20 cellular contexts compared by ENCODE assay signal in the genomic region with DNA sequence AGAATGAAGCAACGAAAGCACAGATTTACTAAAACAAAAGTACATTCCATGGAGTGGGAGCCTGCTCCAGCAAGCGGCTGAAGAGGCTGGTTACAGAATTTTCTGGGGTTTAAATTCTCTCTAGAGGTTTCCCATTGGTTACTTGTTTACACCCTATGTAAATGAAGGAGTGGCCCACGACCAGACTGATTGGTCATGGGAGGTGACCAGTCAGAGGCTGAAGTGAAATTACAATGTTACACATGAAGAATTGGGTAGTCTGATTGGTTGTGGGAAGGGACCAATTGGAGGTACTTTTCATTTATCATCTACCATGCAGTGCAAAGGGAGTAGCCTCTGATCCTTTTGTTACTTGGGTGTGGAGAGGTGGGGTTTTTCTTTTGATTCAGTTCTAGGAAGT. TPM values are rescaled to one million over a fixed set of nuclear protein-coding genes. Genes with fewer than 3 reads are reported as not detected.
DNase-seq lines count a peak whose midpoint lies in the region; ATAC-seq, FAIRE-seq and TF ChIP-seq lines count a peak whose summit lies in the region.
"Had no signal": no experiment of that assay in that cellular context is flagged by ENCODE, and none has a peak within 500 bp of the region (broad histone marks: within the 10 kb centered on the region; RNA-seq: fewer than 3 reads in every experiment).

No MANE protein-coding gene starts in this region.

- peak; percentile 78 for ATAC-seq in K562
- no peak for ATAC-seq in activated CD8-positive, alpha-beta memory T cell treated with anti-CD3 and anti-CD28 coated beads, Interleukin-2, amount 10 ng/mL, durations not matched to agents 7 days and 5 days
- no peak for ATAC-seq in HG02870 (IDR thresholded peaks at IDR 0.05; ENCODE audit: unreplicated experiment)
- ATAC-seq: HCT116 had no signal

- H3K27ac ChIP-seq in K562 (ENCODE audit: extremely low read depth, low read depth, low read length): no peak overlapping the region
- H3K27ac ChIP-seq in esophagus muscularis mucosa (replicated peaks in 1 of 4): no peak overlapping the region
- no peak overlapping the region for H3K27ac ChIP-seq in testis
- H3K27ac ChIP-seq: C4-2B had no signal

- TF ChIP-seq CTCF in K562 (IDR thresholded peaks at IDR 0.05 in 2 of 3, conservative IDR thresholded peaks at IDR 0.05 in 1 of 3; ENCODE audit: insufficient read depth in 2 of 3, low read depth in 1 of 3, low read length in 3 of 3): no peak
- TF ChIP-seq CTCF in esophagus muscularis mucosa (IDR thresholded peaks at IDR 0.05): no peak
- TF ChIP-seq CTCF in testis (IDR thresholded peaks at IDR 0.05): no peak
- TF ChIP-seq CTCF in GM10248 (IDR thresholded peaks at IDR 0.05; ENCODE audit: control extremely low read depth, extremely low read depth, low read depth, missing control alignments): no peak

- peaks cover 2% of the 10 kb centered on the region for H3K36me3 Mint-ChIP-seq in activated CD8-positive, alpha-beta memory T cell treated with anti-CD3 and anti-CD28 coated beads, Interleukin-2, amount 10 ng/mL, durations not matched to agents 7 days and 5 days

- POLR2A ChIA-PET in K562 (lab: Yijun Ruan, JAX): no interaction called here
- POLR2A ChIA-PET in GM10248 (lab: Yijun Ruan, JAX): no interaction called here

- TF ChIP-seq POLR2A in K562 (conservative IDR thresholded peaks at IDR 0.05) (no peak), esophagus muscularis mucosa (IDR thresholded peaks at IDR 0.05; ENCODE audit: low read depth) (no peak), testis (IDR thresholded peaks at IDR 0.05) (no peak)

- H3K27me3 ChIP-seq in K562 (ENCODE audit: control insufficient read depth in 2 of 2, insufficient read depth in 2 of 2, low read length in 2 of 2) (peaks cover 0 to 8% of the 10 kb centered on the region in 2 experiments; a peak in 1 of 5 replicates), esophagus muscularis mucosa (no peaks in the 10 kb centered on the region), testis (no peaks in the 10 kb centered on the region)

- H2AFZ ChIP-seq in K562 (ENCODE audit: low read depth, low read length): no peak overlapping the region

- CTCF ChIA-PET in K562 (lab: Yijun Ruan, JAX; ENCODE audit: low intra/inter-chr PET ratio) (no interaction called here), GM10248 (lab: Yijun Ruan, JAX) (interaction anchor here (1.3 to 3.2 kb wide), 3 partner anchors 22 to 112 kb away, joined by 3 to 12 read pairs (median 3); no protein-coding TSS in a partner anchor)
- CTCF ChIA-PET in activated CD8-positive, alpha-beta memory T cell treated with anti-CD3 and anti-CD28 coated beads, Interleukin-2, amount 10 ng/mL, durations not matched to agents 7 days and 5 days (lab: Charles Lee): no interaction called here

- intact Hi-C loops in K562 (cut with micrococcal nuclease) (no loop called here), esophagus muscularis mucosa (cut with DNase I) (no loop called here), testis (cut with DNase I; ENCODE audit: low total_unique reads) (no loop called here)

- no peaks in the 10 kb centered on the region for H4K20me1 ChIP-seq in K562 (replicated peaks; ENCODE audit: control insufficient read depth, insufficient read depth, low read length)

- H3K4me3 Mint-ChIP-seq in activated CD8-positive, alpha-beta memory T cell treated with anti-CD3 and anti-CD28 coated beads, Interleukin-2, amount 10 ng/mL, durations not matched to agents 7 days and 5 days: no peak overlapping the region
- H3K4me3 Mint-ChIP-seq: CD4-positive, alpha-beta T cell; HFFc6 had no signal

- FAIRE-seq in K562 (lab: Jason Lieb, UNC): no peak
- FAIRE-seq: A204.1 had no signal

- 0% methylated on average over 3 of the region's 3 CpGs for WGBS in K562 (ENCODE audit: insufficient coverage, low coverage, missing lambda C conversion rate)
- WGBS in esophagus muscularis mucosa: 65% methylated on average over 3 of the region's 3 CpGs
- 50 to 67% methylated on average over 3 of the region's 3 CpGs for WGBS in testis, 2 donors

- no peak overlapping the region for H3K4me2 ChIP-seq in K562 (ENCODE audit: insufficient read depth, low read length)

- no peak overlapping the region for H3K9ac ChIP-seq in K562 (ENCODE audit: insufficient read depth in 1 of 2, low read depth in 2 of 2, low read length in 2 of 2)

- peak; percentile 9 for DNase-seq in RKO (ENCODE audit: low spot score)
- peak in 1 of 4 experiments; percentile 3 for DNase-seq in K562 (ENCODE audit: extremely low read depth in 1 of 4, low spot score in 3 of 4)
- peak; percentile 42 for DNase-seq in esophagus muscularis mucosa (ENCODE audit: extremely low spot score)
- DNase-seq in testis: peak; percentile 59
- DNase-seq in activated CD8-positive, alpha-beta memory T cell treated with anti-CD3 and anti-CD28 coated beads, Interleukin-2, amount 10 ng/mL, durations not matched to agents 7 days and 5 days: no peak
- DNase-seq in OCI-M2 (lab: John Stamatoyannopoulos, UW; ENCODE audit: unreplicated experiment): no peak
- DNase-seq in GM10248 (ENCODE audit: extremely low spot score): no peak
- DNase-seq: AML-193; Caco-2; CD4-positive, alpha-beta T cell; DMS153; DMS79; GDM1; GOT3; H7; HFFc6 had no signal

- H3K4me3 ChIP-seq in K562: no peak overlapping the region
- H3K4me3 ChIP-seq in esophagus muscularis mucosa: no peak overlapping the region
- no peak overlapping the region for H3K4me3 ChIP-seq in testis

- H3K36me3 ChIP-seq in K562 (ENCODE audit: control insufficient read depth, insufficient read depth, low read length): no peaks in the 10 kb centered on the region
- H3K36me3 ChIP-seq in esophagus muscularis mucosa: no peaks in the 10 kb centered on the region
- H3K36me3 ChIP-seq in testis (ENCODE audit: low read depth, missing control alignments): no peaks in the 10 kb centered on the region

- H3K9me1 ChIP-seq in K562 (ENCODE audit: control insufficient read depth, insufficient read depth, low read length): no peaks in the 10 kb centered on the region

- no peak for TF ChIP-seq RAD21 in K562 (CRISPR knock-in tag; conservative IDR thresholded peaks at IDR 0.05 in 1 of 2, IDR thresholded peaks at IDR 0.05 in 1 of 2)

- H3K27ac Mint-ChIP-seq in activated CD8-positive, alpha-beta memory T cell treated with anti-CD3 and anti-CD28 coated beads, Interleukin-2, amount 10 ng/mL, durations not matched to agents 7 days and 5 days: no peak overlapping the region
- H3K27ac Mint-ChIP-seq: CD4-positive, alpha-beta T cell had no signal

- peaks cover 4% of the 10 kb centered on the region for H3K4me1 Mint-ChIP-seq in activated CD8-positive, alpha-beta memory T cell treated with anti-CD3 and anti-CD28 coated beads, Interleukin-2, amount 10 ng/mL, durations not matched to agents 7 days and 5 days

- H3K9me3 ChIP-seq in K562 (replicated peaks; ENCODE audit: control insufficient read depth, insufficient read depth, low read depth, low read length) (no peaks in the 10 kb centered on the region), esophagus muscularis mucosa (no peaks in the 10 kb centered on the region), testis (no peaks in the 10 kb centered on the region)
- H3K9me3 ChIP-seq: Caco-2 had no signal

- peaks cover 5% of the 10 kb centered on the region for H3K27me3 Mint-ChIP-seq in activated CD8-positive, alpha-beta memory T cell treated with anti-CD3 and anti-CD28 coated beads, Interleukin-2, amount 10 ng/mL, durations not matched to agents 7 days and 5 days
- H3K27me3 Mint-ChIP-seq: CD4-positive, alpha-beta T cell had no signal

- no peaks in the 10 kb centered on the region for H3K4me1 ChIP-seq in K562 (replicated peaks in 1 of 2; ENCODE audit: control insufficient read depth in 2 of 2, insufficient read depth in 2 of 2, low read length in 2 of 2)
- no peaks in the 10 kb centered on the region for H3K4me1 ChIP-seq in esophagus muscularis mucosa
- no peaks in the 10 kb centered on the region for H3K4me1 ChIP-seq in testis
- H3K4me1 ChIP-seq: Caco-2 had no signal

- in situ Hi-C loops in K562 (cut with MboI): no loop called here

- H3K9me3 Mint-ChIP-seq in activated CD8-positive, alpha-beta memory T cell treated with anti-CD3 and anti-CD28 coated beads, Interleukin-2, amount 10 ng/mL, durations not matched to agents 7 days and 5 days (ENCODE audit: low read depth): no peaks in the 10 kb centered on the region
- H3K9me3 Mint-ChIP-seq: CD4-positive, alpha-beta T cell; HFFc6 had no signal

- no peak for TF ChIP-seq EP300 in K562 (IDR thresholded peaks at IDR 0.05; ENCODE audit: low read length)
- TF ChIP-seq EP300 in esophagus muscularis mucosa (IDR thresholded peaks at IDR 0.05): no peak

- BruUV-seq in K562 (replicated peaks; lab: Mats Ljungman, UMichigan): no TSS peak

- no peaks in the 10 kb centered on the region for H3K79me2 ChIP-seq in K562 (ENCODE audit: control insufficient read depth, insufficient read depth, low read length)

RNA-seq across cellular contexts. Expression of gene APPL2, which starts 36.2 kb away (rescaled TPM):
- 36.5 and 49.4 TPM in 2 replicates for total RNA-seq in K562 (2011; cell fraction: chromatin; rRNA removed; ENCODE audit: low replicate concordance)
- 18.5 and 19.7 TPM in 2 replicates for total RNA-seq in K562 (2011; cell fraction: nucleolus; rRNA removed)
- 26.7 and 27.6 TPM in 2 replicates for total RNA-seq in K562 (2011; cell fraction: nucleoplasm; rRNA removed)
- 3.8 and 5.2 TPM in 2 replicates for total RNA-seq in K562 (2014; rRNA removed)
- total RNA-seq in K562 (2014; rRNA removed; fragmentation: Illumina TruSeq; extraction: Trizol): 8.2 and 8.5 TPM in 2 replicates
- 6.7 and 9.0 TPM in 2 replicates for total RNA-seq in K562 (2015; rRNA removed; fragmentation: Illumina TruSeq; extraction: Trizol)
- total RNA-seq in K562 (2021): 7.5 and 8.0 TPM in 2 replicates
- polyA plus RNA-seq in K562 (2011; rRNA removed): 11.4 and 14.4 TPM in 2 replicates
- polyA plus RNA-seq in K562 (2011; cell fraction: cytosol; rRNA removed): 2.9 and 4.0 TPM in 2 replicates
- 17.1 and 23.1 TPM in 2 replicates for polyA plus RNA-seq in K562 (2011; cell fraction: nucleus; rRNA removed)
- 4.4 and 9.0 TPM in 2 replicates for polyA plus RNA-seq in K562 (2012)
- 7.8 and 13.6 TPM in 2 replicates for polyA plus RNA-seq in K562 (2014; fragmentation: Illumina TruSeq; extraction: Trizol)
- polyA plus RNA-seq in K562 (2014; fragmentation: Nextera tagmentation; extraction: Ambion mirVana): 1 to 10 TPM; 2.1 to 3.3 TPM
- polyA plus RNA-seq in K562 (2014; rRNA removed): 8.6 and 8.9 TPM in 2 replicates
- polyA minus RNA-seq in K562 (2011; rRNA and poly(A)+ RNA removed): 12.3 and 13.4 TPM in 2 replicates
- 3.7 and 4.1 TPM in 2 replicates for polyA minus RNA-seq in K562 (2011; cell fraction: cytosol; rRNA and poly(A)+ RNA removed)
- 13.3 and 16.4 TPM in 2 replicates for polyA minus RNA-seq in K562 (2011; cell fraction: nucleus; rRNA and poly(A)+ RNA removed)
- 10 to 100 TPM; 16.6 to 30.0 (median 23.3) TPM for total RNA-seq in esophagus muscularis mucosa
- total RNA-seq in testis: 100 to 1,000 TPM; 129 to 140 TPM
- polyA plus RNA-seq in testis (ENCODE audit: insufficient read depth, low read depth, low replicate concordance): 70.9 TPM
- 10 to 100 TPM; 22.6 to 25.5 TPM for total RNA-seq in activated CD8-positive, alpha-beta memory T cell treated with anti-CD3 and anti-CD28 coated beads, Interleukin-2, amount 10 ng/mL, durations not matched to agents 7 days and 5 days

RNA-seq across cellular contexts. Expression of gene C12orf75, which starts 58.3 kb away (rescaled TPM):
- 0.88 TPM in 1 of 2 replicates, not detected in the other for total RNA-seq in K562 (2011; cell fraction: chromatin; rRNA removed; ENCODE audit: low replicate concordance)
- total RNA-seq in K562 (2011; cell fraction: nucleolus; rRNA removed): not detected in 2 replicates
- not detected in 2 replicates for total RNA-seq in K562 (2011; cell fraction: nucleoplasm; rRNA removed)
- total RNA-seq in K562 (2014; rRNA removed) (not detected in 2 replicates), K562 (2014; rRNA removed; fragmentation: Illumina TruSeq; extraction: Trizol) (0.29 and 0.36 TPM in 2 replicates), K562 (2015; rRNA removed; fragmentation: Illumina TruSeq; extraction: Trizol) (not detected in 2 replicates), K562 (2021) (0.56 and 0.80 TPM in 2 replicates), esophagus muscularis mucosa (1 to 10 TPM in 3 of 4 donors, under 1 TPM in 1; 0.83 to 3.1 (median 2.8) TPM), testis (100 to 1,000 TPM; 112 to 121 TPM)
- polyA plus RNA-seq in K562 (2011; rRNA removed) (0.28 and 0.82 TPM in 2 replicates), K562 (2014; fragmentation: Illumina TruSeq; extraction: Trizol) (0.16 and 0.29 TPM in 2 replicates), K562 (2014; fragmentation: Nextera tagmentation; extraction: Ambion mirVana) (under 1 TPM in 1 of 2 experiments, not detected in 1; 0.06 TPM), K562 (2014; rRNA removed) (0.16 TPM in 1 of 2 replicates, not detected in the other), testis (ENCODE audit: insufficient read depth, low read depth, low replicate concordance) (144 TPM)
- 0.15 and 0.40 TPM in 2 replicates for polyA plus RNA-seq in K562 (2011; cell fraction: cytosol; rRNA removed)
- 0.34 TPM in 1 of 2 replicates, not detected in the other for polyA plus RNA-seq in K562 (2011; cell fraction: nucleus; rRNA removed)
- 0.23 and 0.25 TPM in 2 replicates for polyA plus RNA-seq in K562 (2012)
- 0.49 TPM in 1 of 2 replicates, not detected in the other for polyA minus RNA-seq in K562 (2011; rRNA and poly(A)+ RNA removed)
- 1.3 TPM in 1 of 2 replicates, not detected in the other for polyA minus RNA-seq in K562 (2011; cell fraction: cytosol; rRNA and poly(A)+ RNA removed)
- polyA minus RNA-seq in K562 (2011; cell fraction: nucleus; rRNA and poly(A)+ RNA removed): not detected in 2 replicates
- total RNA-seq in activated CD8-positive, alpha-beta memory T cell treated with anti-CD3 and anti-CD28 coated beads, Interleukin-2, amount 10 ng/mL, durations not matched to agents 7 days and 5 days: 100 to 1,000 TPM; 277 to 318 TPM

Comparison
In these comparisons a context has a peak if more than half of its experiments do, and no peak if none do; other contexts are left out.
1. DNase-seq: peak in RKO (single experiment), esophagus muscularis mucosa (single experiment) and testis (single experiment); none in activated CD8-positive, alpha-beta memory T cell treated with anti-CD3 and anti-CD28 coated beads, Interleukin-2, amount 10 ng/mL, durations not matched to agents 7 days and 5 days (single experiment), OCI-M2 (single experiment) and GM10248 (single experiment).
2. RNA of gene C12orf75, which starts 58.3 kb away (total RNA-seq): 277 to 318 TPM in activated CD8-positive, alpha-beta memory T cell treated with anti-CD3 and anti-CD28 coated beads, Interleukin-2, amount 10 ng/mL, durations not matched to agents 7 days and 5 days and 112 to 121 TPM in testis; 0.83 to 3.1 TPM in esophagus muscularis mucosa and 0.29 to 0.88 TPM in K562; every median in the first group is over 10 times any median in the second.